Comparison of ENCODE assay signal across 28 cellular contexts in the genomic region with DNA sequence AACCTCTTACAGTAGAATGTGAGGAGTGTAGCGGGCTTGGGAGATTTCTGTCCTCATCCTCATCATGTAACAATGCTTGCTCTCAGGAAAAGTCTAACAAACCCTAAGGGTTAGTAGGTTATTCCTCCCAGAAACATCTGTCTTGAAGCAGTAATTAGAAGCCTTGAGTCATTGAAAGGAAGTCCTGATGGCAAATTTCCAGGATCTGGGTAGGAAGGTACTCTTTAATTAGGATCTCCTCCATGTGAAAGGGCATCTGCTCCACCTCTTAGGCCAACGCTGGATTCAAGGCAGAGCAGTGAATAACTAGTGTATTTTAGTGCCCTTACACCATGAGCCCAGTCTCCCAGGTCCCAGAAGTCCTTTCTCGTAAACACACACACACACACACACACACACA.
"Had no signal": no experiment of that assay in that cellular context is flagged by ENCODE, and none has a peak within 500 bp of the region (broad histone marks: within the 10 kb centered on the region; RNA-seq: fewer than 3 reads in every experiment).

No MANE protein-coding gene starts in this region.

- H3K36me3 ChIP-seq: neutrophil, ovary, prostate gland, sigmoid colon, vagina had no signal

- H3K4me1 ChIP-seq: prostate gland, sigmoid colon, vagina had no signal

- H3K27ac ChIP-seq: neutrophil, ovary, prostate gland, sigmoid colon, vagina had no signal

- DNase-seq: activated CD4-positive, alpha-beta memory T cell treated with anti-CD3 and anti-CD28 coated beads, Interleukin-2, amount 10 ng/mL, durations not matched to agents 7 days and 5 days; activated CD4-positive, alpha-beta T cell treated with anti-CD3 and anti-CD28 coated beads for 1 hour; activated CD4-positive, alpha-beta T cell treated with anti-CD3 and anti-CD28 coated beads, Interleukin-2, amount 10 ng/mL, durations not matched to agents 7 days and 5 days; activated CD8-positive, alpha-beta memory T cell treated with anti-CD3 and anti-CD28 coated beads, Interleukin-2, amount 50 U/mL, for 48 hours; activated gamma-delta T cell treated with Interleukin-2 at 50 U/mL for 16 hours; activated naive CD4-positive, alpha-beta T cell treated with anti-CD3 and anti-CD28 coated beads, Interleukin-2, amount 50 U/mL, for 16 hours; activated naive CD8-positive, alpha-beta T cell treated with anti-CD3 and anti-CD28 coated beads, Interleukin-2, amount 50 U/mL, for 24 hours; activated T-cell treated with anti-CD3 and anti-CD28 coated beads, Interleukin-2, amount 50 U/mL, for 24 hours; amygdala; dermis blood vessel endothelial cell; effector memory CD4-positive, alpha-beta T cell; head of caudate nucleus; hippocampal formation; left cardiac atrium; left ventricle myocardium superior; naive B cell; nephron progenitor cell; ovary; retina; sigmoid colon; small intestine; stimulated activated CD4-positive, alpha-beta T cell treated with anti-CD3 and anti-CD28 coated beads, Interleukin-4, amount 100 ng/mL, for 24 hours had no signal

- H3K4me3 ChIP-seq: ovary, prostate gland, sigmoid colon, vagina had no signal

- ATAC-seq: activated naive CD8-positive, alpha-beta T cell treated with anti-CD3 and anti-CD28 coated beads, Interleukin-2, amount 50 U/mL, for 24 hours; activated T-helper 17 cell treated with anti-CD3 and anti-CD28 coated beads, Interleukin-2, amount 50 U/mL, for 72 hours; left cardiac atrium; left ventricle myocardium superior; stimulated activated effector memory CD8-positive, alpha-beta T cell treated with anti-CD3 and anti-CD28 coated beads, Interleukin-12 subunit alpha, Interleukin-12 subunit beta, amount 100 ng/mL, for 72 hours; WTC11 had no signal

- H3K27me3 ChIP-seq: ovary, sigmoid colon, vagina had no signal

- H3K9me3 ChIP-seq: neutrophil, ovary, prostate gland, sigmoid colon, vagina had no signal
